Comparison of ENCODE assay signal across 30 cellular contexts in genomic region chr9:135649508-135649907, GRCh38. TPM values are rescaled to one million over a fixed set of nuclear protein-coding genes. Genes with fewer than 3 reads are reported as not detected.
"Had no signal": no experiment of that assay in that cellular context is flagged by ENCODE, and none has a peak within 500 bp of the region (broad histone marks: within the 10 kb centered on the region; RNA-seq: fewer than 3 reads in every experiment).

No MANE protein-coding gene starts in this region.

- H3K4me1 ChIP-seq: heart left ventricle, psoas muscle, right lobe of liver, spleen, testis, transverse colon had no signal

- H3K9me3 ChIP-seq: right lobe of liver, testis had no signal

- ATAC-seq: esophagus mucosa; heart left ventricle; left colon; left ventricle myocardium superior; natural killer cell treated with Interleukin-12 subunit alpha and Interleukin-12 subunit beta and Interleukin-15 and Interleukin-18, amount 100 ng/mL, for 72 hours; psoas muscle; right lobe of liver; stimulated activated naive B cell treated with anti-CD40 and anti-IgM and Interleukin-4, amounts not matched to agents 10 μg/mL and 1 μg/mL and 100 μg/mL, for 72 hours; stimulated activated naive CD8-positive, alpha-beta T cell treated with anti-CD3 and anti-CD28 coated beads, Interleukin-15, amount 100 ng/mL, for 72 hours had no signal

- H3K27me3 Mint-ChIP-seq: stimulated activated naive CD8-positive, alpha-beta T cell treated with anti-CD3 and anti-CD28 coated beads, Interleukin-15, amount 100 ng/mL, for 72 hours had no signal

- DNase-seq: cortex of kidney; dorsolateral prefrontal cortex; effector CD8-positive, alpha-beta T cell; heart left ventricle; left colon; left ventricle myocardium superior; mesenchymal stem cell; midbrain; occipital lobe; psoas muscle; retina; right lobe of liver; spleen; stimulated activated CD4-positive, alpha-beta T cell treated with anti-CD3 and anti-CD28 coated beads, Interleukin-15, amount 100 ng/mL, for 24 hours; stimulated activated CD4-positive, alpha-beta T cell treated with anti-CD3 and anti-CD28 coated beads, Interleukin-2, amount 100 ng/mL, for 24 hours; stimulated activated CD4-positive, alpha-beta T cell treated with anti-CD3 and anti-CD28 coated beads, Interleukin-4, amount 100 ng/mL, for 4 hours; stimulated activated naive B cell treated with anti-CD40 and anti-IgM and Interleukin-4, amounts not matched to agents 10 μg/mL and 1 μg/mL and 100 μg/mL, for 72 hours; stimulated activated naive CD8-positive, alpha-beta T cell treated with anti-CD3 and anti-CD28 coated beads, Interleukin-15, amount 100 ng/mL, for 72 hours; transverse colon had no signal

- FAIRE-seq: endometrium, frontal cortex had no signal

- H3K36me3 ChIP-seq: heart left ventricle, right lobe of liver, spleen, transverse colon had no signal

- H3K4me1 Mint-ChIP-seq: stimulated activated naive B cell treated with anti-CD40 and anti-IgM and Interleukin-4, amounts not matched to agents 10 μg/mL and 1 μg/mL and 100 μg/mL, for 72 hours; stimulated activated naive CD8-positive, alpha-beta T cell treated with anti-CD3 and anti-CD28 coated beads, Interleukin-15, amount 100 ng/mL, for 72 hours had no signal

- H3K4me3 ChIP-seq: dorsolateral prefrontal cortex, heart left ventricle, lung, psoas muscle, right lobe of liver, spleen, testis, transverse colon had no signal

- H3K27ac Mint-ChIP-seq: natural killer cell treated with Interleukin-12 subunit alpha and Interleukin-12 subunit beta and Interleukin-15 and Interleukin-18, amount 100 ng/mL, for 72 hours; stimulated activated naive B cell treated with anti-CD40 and anti-IgM and Interleukin-4, amounts not matched to agents 10 μg/mL and 1 μg/mL and 100 μg/mL, for 72 hours; stimulated activated naive CD8-positive, alpha-beta T cell treated with anti-CD3 and anti-CD28 coated beads, Interleukin-15, amount 100 ng/mL, for 72 hours had no signal

- H3K4me3 Mint-ChIP-seq: natural killer cell treated with Interleukin-12 subunit alpha and Interleukin-12 subunit beta and Interleukin-15 and Interleukin-18, amount 100 ng/mL, for 72 hours; stimulated activated naive B cell treated with anti-CD40 and anti-IgM and Interleukin-4, amounts not matched to agents 10 μg/mL and 1 μg/mL and 100 μg/mL, for 72 hours; stimulated activated naive CD8-positive, alpha-beta T cell treated with anti-CD3 and anti-CD28 coated beads, Interleukin-15, amount 100 ng/mL, for 72 hours had no signal

- H3K27me3 ChIP-seq: dorsolateral prefrontal cortex, right lobe of liver, spleen, testis, transverse colon had no signal

- H3K27ac ChIP-seq: dorsolateral prefrontal cortex, heart left ventricle, psoas muscle, right lobe of liver, spleen, testis, transverse colon had no signal

RNA-seq across cellular contexts. Expression of gene GLT6D1, which starts 10.2 kb away (rescaled TPM):
- total RNA-seq: dorsolateral prefrontal cortex; esophagus mucosa; fibroblast of lung; frontal cortex; glomerular endothelial cell; heart left ventricle; kidney epithelial cell; left colon; left ventricle myocardium superior; lung; natural killer cell treated with Interleukin-12 subunit alpha and Interleukin-12 subunit beta and Interleukin-15 and Interleukin-18, amount 100 ng/mL, for 72 hours; occipital lobe; psoas muscle; right lobe of liver; spleen; subcutaneous adipose tissue; transverse colon; ureter had no signal
- polyA plus RNA-seq: fibroblast of lung, heart left ventricle, lung, psoas muscle, spleen had no signal

RNA-seq across cellular contexts. Expression of gene LCN9, which starts 13.6 kb away (rescaled TPM):
- total RNA-seq: esophagus mucosa; fibroblast of lung; frontal cortex; glomerular endothelial cell; heart left ventricle; kidney epithelial cell; left colon; left ventricle myocardium superior; lung; natural killer cell treated with Interleukin-12 subunit alpha and Interleukin-12 subunit beta and Interleukin-15 and Interleukin-18, amount 100 ng/mL, for 72 hours; occipital lobe; psoas muscle; right lobe of liver; spleen; subcutaneous adipose tissue; transverse colon; ureter had no signal
- polyA plus RNA-seq: fibroblast of lung, heart left ventricle, lung, psoas muscle, spleen had no signal

RNA-seq across cellular contexts. Expression of gene SOHLH1, which starts 49.8 kb away (rescaled TPM):
- total RNA-seq: esophagus mucosa; fibroblast of lung; frontal cortex; glomerular endothelial cell; heart left ventricle; kidney epithelial cell; left colon; left ventricle myocardium superior; lung; natural killer cell treated with Interleukin-12 subunit alpha and Interleukin-12 subunit beta and Interleukin-15 and Interleukin-18, amount 100 ng/mL, for 72 hours; occipital lobe; psoas muscle; right lobe of liver; spleen; subcutaneous adipose tissue; transverse colon; ureter had no signal
- polyA plus RNA-seq: fibroblast of lung, heart left ventricle, lung, psoas muscle had no signal

RNA-seq across cellular contexts. Expression of gene KCNT1, which starts 52.5 kb away (rescaled TPM):
- total RNA-seq: esophagus mucosa; fibroblast of lung; glomerular endothelial cell; kidney epithelial cell; natural killer cell treated with Interleukin-12 subunit alpha and Interleukin-12 subunit beta and Interleukin-15 and Interleukin-18, amount 100 ng/mL, for 72 hours; right lobe of liver had no signal
- polyA plus RNA-seq: fibroblast of lung had no signal
